In genomic region chr12:81123611-81124010, GRCh38 we compare ENCODE assay signal across 1 cellular context.
TF ChIP-seq lines count a peak whose summit lies in the region.

No MANE protein-coding gene starts in this region.

TF ChIP-seq in H1, 55 proteins besides CTCF, POLR2A, EP300 and RAD21 (continued from another document):
- TF ChIP-seq TCF12 (IDR thresholded peaks at IDR 0.05; ENCODE audit: low read depth, low read length), result no peak
